ENCODE assay signal across 13 cellular contexts in genomic region chr12:15336772-15337553, GRCh38. TPM values are rescaled to one million over a fixed set of nuclear protein-coding genes. Genes with fewer than 3 reads are reported as not detected.
A peak's percentile ranks its signal among the peaks of the same experiment; 100 is the strongest.
DNase-seq lines count a peak whose midpoint lies in the region; ATAC-seq, FAIRE-seq and TF ChIP-seq lines count a peak whose summit lies in the region.
"Had no signal": no experiment of that assay in that cellular context is flagged by ENCODE, and none has a peak within 500 bp of the region (broad histone marks: within the 10 kb centered on the region; RNA-seq: fewer than 3 reads in every experiment).

No MANE protein-coding gene starts in this region.

- no peaks in the 10 kb centered on the region for H3K9me3 ChIP-seq in astrocyte (ENCODE audit: insufficient read depth, low read depth, low read length)
- H3K9me3 ChIP-seq: testis had no signal

- no peaks in the 10 kb centered on the region for H3K36me3 ChIP-seq in astrocyte (ENCODE audit: insufficient read depth, low read length)

- DNase-seq in HFF-Myc (ENCODE audit: extremely low read depth, low read depth) (peak; percentile 10), astrocyte (ENCODE audit: low read depth) (peak; percentile 79), glomerular endothelial cell (ENCODE audit: extremely low read depth, low read depth, low spot score) (peak; percentile 9), urothelium cell line (ENCODE audit: low spot score) (peak; percentile 57), NCI-H1930 (lab: John Stamatoyannopoulos, UW) (no peak)
- DNase-seq in activated naive CD4-positive, alpha-beta T cell treated with anti-CD3 and anti-CD28 coated beads, Interleukin-2, amount 50 U/mL, for 16 hours = no peak
- DNase-seq: activated naive CD4-positive, alpha-beta T cell treated with Interleukin-2 at 50 U/mL for 16 hours; cortex of kidney; DMS79; T-helper 9 cell; testis had no signal

- peaks cover 2% of the 10 kb centered on the region for H3K27me3 Mint-ChIP-seq in astrocyte (ENCODE audit: low read depth, unreplicated experiment)

- H3K4me2 ChIP-seq in astrocyte (ENCODE audit: low read length) = peak overlapping the region; percentile 81

- H3K36me3 Mint-ChIP-seq in astrocyte (ENCODE audit: low read depth, unreplicated experiment) = no peaks in the 10 kb centered on the region
- H3K36me3 Mint-ChIP-seq: mesothelial cell of epicardium had no signal

- H3K27me3 ChIP-seq in astrocyte (ENCODE audit: insufficient read depth, low read length) = no peaks in the 10 kb centered on the region
- H3K27me3 ChIP-seq: testis had no signal

- H3K79me2 ChIP-seq in astrocyte (ENCODE audit: insufficient read depth, low read length) = no peaks in the 10 kb centered on the region

- H3K9ac ChIP-seq in astrocyte (ENCODE audit: low read length) = peak overlapping the region; percentile 49

- H3K4me1 Mint-ChIP-seq in astrocyte (ENCODE audit: low read depth, unreplicated experiment) = peaks cover 21% of the 10 kb centered on the region

- peak overlapping the region; percentile 79 for H3K27ac Mint-ChIP-seq in astrocyte (ENCODE audit: unreplicated experiment)
- H3K27ac Mint-ChIP-seq: mesothelial cell of epicardium had no signal

- ATAC-seq in HG02588 (IDR thresholded peaks at IDR 0.05; ENCODE audit: unreplicated experiment) = no peak

- no peak overlapping the region for H3K4me3 Mint-ChIP-seq in astrocyte (ENCODE audit: unreplicated experiment)
- H3K4me3 Mint-ChIP-seq: mesothelial cell of epicardium had no signal

- H3K4me3 ChIP-seq in HFF-Myc (replicated peaks; ENCODE audit: low read depth, low read length) (no peak overlapping the region), astrocyte (ENCODE audit: insufficient read depth, low read depth, low read length) (peak overlapping the region; percentile 45)
- H3K4me3 ChIP-seq: testis had no signal

- peaks cover 5% of the 10 kb centered on the region for H3K4me1 ChIP-seq in astrocyte (ENCODE audit: insufficient read depth, low read length)
- H3K4me1 ChIP-seq: testis had no signal

- FAIRE-seq in astrocyte (lab: Jason Lieb, UNC) (no peak), urothelium cell line (lab: Jason Lieb, UNC) (peak; percentile 62)

- peak overlapping the region; percentile 46 for H2AFZ ChIP-seq in astrocyte (ENCODE audit: low read depth, low read length)

- no peaks in the 10 kb centered on the region for H4K20me1 ChIP-seq in astrocyte (ENCODE audit: insufficient read depth, low read length)

- H3K27ac ChIP-seq in astrocyte (ENCODE audit: low read depth, low read length) = peak overlapping the region; percentile 53
- H3K27ac ChIP-seq: testis had no signal

- no peaks in the 10 kb centered on the region for H3K9me3 Mint-ChIP-seq in astrocyte (ENCODE audit: unreplicated experiment)
- H3K9me3 Mint-ChIP-seq: mesothelial cell of epicardium had no signal

- TF ChIP-seq CTCF in HFF-Myc (IDR thresholded peaks at IDR 0.05; ENCODE audit: low read depth, low read length, missing control alignments) = no peak
- no peak for TF ChIP-seq CTCF in astrocyte (IDR thresholded peaks at IDR 0.05; ENCODE audit: insufficient read depth, low read depth, low read length)

RNA-seq across cellular contexts. Expression of gene PTPRO, which starts 14.7 kb away (rescaled TPM):
- total RNA-seq in astrocyte (0.12 and 0.39 TPM in 2 replicates), glomerular endothelial cell (0.34 TPM in 1 of 2 replicates, not detected in the other)

Comparison
In these comparisons a context has a peak if more than half of its experiments do, and no peak if none do; other contexts are left out.
1. DNase-seq: peak in HFF-Myc (single experiment), astrocyte (single experiment), glomerular endothelial cell (single experiment) and urothelium cell line (single experiment); none in NCI-H1930 (0 of 2) and activated naive CD4-positive, alpha-beta T cell treated with anti-CD3 and anti-CD28 coated beads, Interleukin-2, amount 50 U/mL, for 16 hours (single experiment).